Comparison of ENCODE assay signal across 15 cellular contexts in the genomic region with DNA sequence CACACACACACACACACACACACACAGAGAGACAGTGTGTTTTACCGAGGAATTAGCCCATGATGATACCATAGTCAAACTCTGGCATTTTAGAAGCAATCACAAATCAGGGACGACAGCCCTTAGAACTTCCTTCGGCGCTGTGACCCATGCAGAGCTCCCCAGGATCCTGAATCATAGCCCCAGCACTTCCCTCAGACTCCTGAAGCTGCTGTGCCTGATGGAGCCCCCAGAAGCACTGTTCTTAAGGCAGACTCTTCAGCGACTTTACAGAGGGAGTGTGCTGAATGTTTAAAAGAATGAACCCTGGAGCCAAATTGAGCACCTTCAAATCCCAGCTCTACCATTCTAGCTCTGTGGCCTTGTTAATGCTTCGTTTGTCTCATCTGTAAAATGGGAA.
A peak's percentile ranks its signal among the peaks of the same experiment; 100 is the strongest.
DNase-seq lines count a peak whose midpoint lies in the region; ATAC-seq, FAIRE-seq and TF ChIP-seq lines count a peak whose summit lies in the region.
"Had no signal": no experiment of that assay in that cellular context is flagged by ENCODE, and none has a peak within 500 bp of the region (broad histone marks: within the 10 kb centered on the region; RNA-seq: fewer than 3 reads in every experiment).

No MANE protein-coding gene starts in this region.

- H3K14ac ChIP-seq in H1 (ENCODE audit: insufficient read length): no peak overlapping the region
- H3K14ac ChIP-seq in trophoblast cell (ENCODE audit: low read length): no peak overlapping the region

- H3K23me2 ChIP-seq in H1 (ENCODE audit: low read depth, low read length): no peaks in the 10 kb centered on the region; the same call in 1 of the 2 replicates

- H3K4ac ChIP-seq in H1 (replicated peaks; ENCODE audit: insufficient read length, low read depth, low read length) (no peak overlapping the region), trophoblast cell (ENCODE audit: low read depth, low read length) (no peak overlapping the region)

- H3K27ac Mint-ChIP-seq in GM23338: no peak overlapping the region
- peak overlapping the region; percentile 5 to 47 (median 28) for H3K27ac Mint-ChIP-seq in nephron
- H3K27ac Mint-ChIP-seq: CD8-positive, alpha-beta memory T cell; HFFc6 had no signal

- H4K20me1 ChIP-seq in GM23338 (replicated peaks; ENCODE audit: insufficient read depth) (no peaks in the 10 kb centered on the region), H1 (replicated peaks in 1 of 2; ENCODE audit: control insufficient read depth in 1 of 2, insufficient read depth in 2 of 2, low read length in 2 of 2) (no peaks in the 10 kb centered on the region)
- H4K20me1 ChIP-seq: BLaER1 had no signal

- peaks cover 16% of the 10 kb centered on the region; the same call in 1 of the 2 replicates for H3K4me1 ChIP-seq in GM23338 (ENCODE audit: insufficient read depth)
- H3K4me1 ChIP-seq in H1 (replicated peaks in 1 of 4; ENCODE audit: control insufficient read depth in 3 of 4, insufficient read depth in 4 of 4, low read length in 3 of 4): peaks cover 0 to 5% (median 0%) of the 10 kb centered on the region in 4 experiments; a peak in 3 of 7 replicates
- H3K4me1 ChIP-seq in trophoblast cell (ENCODE audit: control insufficient read depth in 1 of 2, insufficient read depth in 2 of 2, low read length in 2 of 2): peaks cover 6 to 9% of the 10 kb centered on the region in 2 experiments
- H3K4me1 ChIP-seq in sigmoid colon: no peaks in the 10 kb centered on the region

- H4K5ac ChIP-seq in H1 (ENCODE audit: insufficient read length, low read depth, low read length): no peak overlapping the region

- no peak for TF ChIP-seq RAD21 in H1 (IDR thresholded peaks at IDR 0.05 in 1 of 2, conservative IDR thresholded peaks at IDR 0.05 in 1 of 2; ENCODE audit: low read depth in 2 of 2, low read length in 2 of 2)

- H2AK5ac ChIP-seq in H1 (ENCODE audit: low read depth, low read length) (no peak overlapping the region), trophoblast cell (ENCODE audit: low read length) (no peak overlapping the region)

- H2AFZ ChIP-seq in GM23338 (peak overlapping the region; percentile 83; the same call in 1 of the 2 replicates), H1 (ENCODE audit: low read length) (peak overlapping the region; percentile 70; the same call in 1 of the 2 replicates), trophoblast cell (ENCODE audit: insufficient read depth, low read length, poor library complexity) (no peak overlapping the region)

- H3K18ac ChIP-seq in H1 (ENCODE audit: extremely low read depth, low read length) (no peak overlapping the region), trophoblast cell (ENCODE audit: low read length) (no peak overlapping the region)

- H3K36me3 ChIP-seq in GM23338 (ENCODE audit: insufficient read depth) (no peaks in the 10 kb centered on the region), H1 (ENCODE audit: control insufficient read depth in 2 of 4, insufficient read depth in 4 of 4, low read length in 3 of 4) (no peaks in the 10 kb centered on the region), trophoblast cell (ENCODE audit: control insufficient read depth in 1 of 2, insufficient read depth in 2 of 2, low read length in 2 of 2) (no peaks in the 10 kb centered on the region), sigmoid colon (no peaks in the 10 kb centered on the region)
- H3K36me3 ChIP-seq: BLaER1 had no signal

- H2BK15ac ChIP-seq in H1 (ENCODE audit: low read length): no peak overlapping the region

- FAIRE-seq in H1 (lab: Jason Lieb, UNC): no peak
- FAIRE-seq: GM19239 had no signal

- H3K4me3 Mint-ChIP-seq in GM23338 (no peak overlapping the region), nephron (no peak overlapping the region)
- H3K4me3 Mint-ChIP-seq: CD8-positive, alpha-beta memory T cell; HFFc6 had no signal

- H3K9ac ChIP-seq in H1 (replicated peaks in 1 of 4; ENCODE audit: extremely low read depth in 1 of 4, low read depth in 3 of 4, low read length in 3 of 4) (no peak overlapping the region), trophoblast cell (ENCODE audit: low read length) (no peak overlapping the region)
- H3K9ac ChIP-seq: BLaER1 had no signal

- H3K79me2 ChIP-seq in GM23338 (replicated peaks; ENCODE audit: insufficient read depth) (no peaks in the 10 kb centered on the region), H1 (ENCODE audit: control insufficient read depth in 1 of 2, insufficient read depth in 2 of 2, low read length in 2 of 2) (no peaks in the 10 kb centered on the region), trophoblast cell (ENCODE audit: control insufficient read depth, insufficient read depth, low read length, poor library complexity) (no peaks in the 10 kb centered on the region)

- H4K8ac ChIP-seq in H1 (ENCODE audit: extremely low read depth, insufficient read depth, low read length) (no peak overlapping the region), trophoblast cell (ENCODE audit: low read depth, low read length) (no peak overlapping the region)

- H3K9me2 ChIP-seq in GM23338 (ENCODE audit: insufficient read depth): no peaks in the 10 kb centered on the region

- H3K9me3 Mint-ChIP-seq in GM23338 (no peaks in the 10 kb centered on the region), nephron (peaks cover 3% of the 10 kb centered on the region)
- H3K9me3 Mint-ChIP-seq: HFFc6 had no signal

- no peak overlapping the region for H3K23ac ChIP-seq in H1 (ENCODE audit: insufficient read length)
- no peak overlapping the region for H3K23ac ChIP-seq in trophoblast cell (ENCODE audit: low read length)

- H2BK20ac ChIP-seq in H1 (ENCODE audit: low read length): no peak overlapping the region

- H3K79me1 ChIP-seq in H1 (ENCODE audit: low read depth, low read length) (no peaks in the 10 kb centered on the region), trophoblast cell (ENCODE audit: low read length) (peaks cover 3% of the 10 kb centered on the region)

- H3K56ac ChIP-seq in H1 (replicated peaks; ENCODE audit: insufficient read length, low read depth, low read length): no peak overlapping the region

- POLR2A ChIA-PET in H1 (lab: Charles Lee; ENCODE audit: partially characterized antibody): interaction anchor here (1.4 kb wide), 1 partner anchor 15 kb away, joined by 3 read pairs; no protein-coding TSS in a partner anchor

- H3K9me3 ChIP-seq in H1 (ENCODE audit: insufficient read depth in 2 of 2, low read depth in 1 of 2, low read length in 1 of 2): no peaks in the 10 kb centered on the region
- H3K9me3 ChIP-seq in trophoblast cell (ENCODE audit: insufficient read depth, low read depth, low read length): no peaks in the 10 kb centered on the region
- H3K9me3 ChIP-seq in sigmoid colon: no peaks in the 10 kb centered on the region
- H3K9me3 ChIP-seq: BLaER1, Caco-2 had no signal

- peak; percentile 52; the same call in 2 of the 3 replicates for ATAC-seq in GM23338

- 0 out of 2 replicates have a peak overlapping the region, but pooled peaks have one; percentile 29 for H2BK12ac ChIP-seq in H1 (ENCODE audit: low read depth, low read length)
- H2BK12ac ChIP-seq in trophoblast cell (ENCODE audit: low read length): no peak overlapping the region

- no peaks in the 10 kb centered on the region for H3K27me3 Mint-ChIP-seq in GM23338 (ENCODE audit: insufficient read depth, low read depth, poor library complexity)
- peaks cover 5% of the 10 kb centered on the region for H3K27me3 Mint-ChIP-seq in nephron (ENCODE audit: low read depth)

- no peak for TF ChIP-seq CTCF in GM23338 (conservative IDR thresholded peaks at IDR 0.05; ENCODE audit: low read depth in 2 of 2)
- TF ChIP-seq CTCF in H1 (IDR thresholded peaks at IDR 0.05; ENCODE audit: control extremely low read depth in 1 of 3, insufficient read depth in 1 of 3, low read depth in 1 of 3, low read length in 3 of 3): no peak
- TF ChIP-seq CTCF in nephron (IDR thresholded peaks at IDR 0.05; ENCODE audit: unreplicated experiment in 3 of 3): no peak
- no peak for TF ChIP-seq CTCF in sigmoid colon (IDR thresholded peaks at IDR 0.05)

- H2BK120ac ChIP-seq in H1 (replicated peaks; ENCODE audit: low read depth, low read length): no peak overlapping the region
- no peak overlapping the region for H2BK120ac ChIP-seq in trophoblast cell (ENCODE audit: insufficient read depth, low read length, poor library complexity)

- intact Hi-C loops in sigmoid colon (cut with DNase I): no loop called here

- TF ChIP-seq POLR2A in H1 (IDR thresholded peaks at IDR 0.05; ENCODE audit: control extremely low read depth in 1 of 2, low read depth in 2 of 2, low read length in 2 of 2) (no peak), sigmoid colon (IDR thresholded peaks at IDR 0.05) (no peak)

- TF ChIP-seq EP300 in H1 (IDR thresholded peaks at IDR 0.05; ENCODE audit: borderline replicate concordance in 1 of 2, low read depth in 2 of 2, low read length in 2 of 2) (no peak), sigmoid colon (IDR thresholded peaks at IDR 0.05) (no peak)

- H4K91ac ChIP-seq in H1 (replicated peaks; ENCODE audit: insufficient read length, low read length) (no peak overlapping the region), trophoblast cell (ENCODE audit: low read depth, low read length) (no peak overlapping the region)

- CTCF ChIA-PET in H1 (lab: Charles Lee; ENCODE audit: partially characterized antibody): interaction anchor here (0.7 to 1.6 kb wide), 3 partner anchors 9 to 243 kb away, joined by 3 read pairs; no protein-coding TSS in a partner anchor

- H3K27me3 ChIP-seq in GM23338 (ENCODE audit: insufficient read depth) (no peaks in the 10 kb centered on the region), H1 (replicated peaks in 1 of 4; ENCODE audit: control insufficient read depth in 3 of 4, extremely low read depth in 1 of 4, insufficient read depth in 3 of 4, low read length in 3 of 4) (no peaks in the 10 kb centered on the region), trophoblast cell (ENCODE audit: insufficient read depth, low read length) (no peaks in the 10 kb centered on the region), sigmoid colon (no peaks in the 10 kb centered on the region)
- H3K27me3 ChIP-seq: BLaER1 had no signal

- no peaks in the 10 kb centered on the region for H3F3A ChIP-seq in GM23338 (replicated peaks; ENCODE audit: low read depth)

- H4K12ac ChIP-seq in trophoblast cell (ENCODE audit: low read depth, low read length): no peak overlapping the region

- no peak overlapping the region for H3K27ac ChIP-seq in GM23338 (ENCODE audit: low read depth)
- no peak overlapping the region for H3K27ac ChIP-seq in H1 (ENCODE audit: low read depth, low read length)
- no peak overlapping the region for H3K27ac ChIP-seq in trophoblast cell (ENCODE audit: low read depth, low read length)
- no peak overlapping the region for H3K27ac ChIP-seq in sigmoid colon
- H3K27ac ChIP-seq: 22Rv1, BLaER1 had no signal

- H2BK5ac ChIP-seq in H1 (ENCODE audit: low read depth, low read length) (no peak overlapping the region), trophoblast cell (ENCODE audit: low read depth, low read length, poor library complexity) (peak overlapping the region; percentile 44)

- H3K4me1 Mint-ChIP-seq in GM23338: peaks cover 15% of the 10 kb centered on the region; the same call in 2 of the 3 replicates
- peaks cover 14% of the 10 kb centered on the region for H3K4me1 Mint-ChIP-seq in nephron
- H3K4me1 Mint-ChIP-seq: CD8-positive, alpha-beta memory T cell had no signal

- H3K4me2 ChIP-seq in GM23338 (no peak overlapping the region), H1 (ENCODE audit: insufficient read depth in 1 of 2, low read depth in 2 of 2, low read length in 2 of 2) (no peak overlapping the region), trophoblast cell (ENCODE audit: low read length) (no peak overlapping the region)
- H3K4me2 ChIP-seq: BLaER1 had no signal

- DNase-seq in GM23338 (ENCODE audit: low spot score) (no peak), H1 (ENCODE audit: low read depth in 1 of 2, low spot score in 2 of 2) (no peak), trophoblast cell (no peak), sigmoid colon (no peak), anterior cingulate cortex (lab: John Stamatoyannopoulos, UW) (no peak), AML-193 (lab: John Stamatoyannopoulos, UW) (no peak)
- DNase-seq: Caco-2; CD8-positive, alpha-beta memory T cell; GF-D8; HCEC 1CT; HFFc6 had no signal

- H3K4me3 ChIP-seq in GM23338: no peak overlapping the region
- no peak overlapping the region for H3K4me3 ChIP-seq in H1 (ENCODE audit: extremely low read depth in 1 of 4, insufficient read depth in 2 of 4, low read depth in 3 of 4, low read length in 4 of 4)
- no peak overlapping the region for H3K4me3 ChIP-seq in trophoblast cell (ENCODE audit: low read depth, low read length)
- no peak overlapping the region for H3K4me3 ChIP-seq in sigmoid colon
- H3K4me3 ChIP-seq: BLaER1 had no signal

- WGBS in H1 (ENCODE audit: extremely low coverage in 1 of 2, insufficient coverage in 1 of 2, insufficient read length in 1 of 2, insufficient replicate concordance in 2 of 2, low coverage in 1 of 2, low lambda C conversion rate in 2 of 2, missing lambda C conversion rate in 1 of 2), 2 experiments: 80% methylated on average over 6 of the region's 6 CpGs; no CpG with 5 or more reads in 1 of the 2 experiments
- no CpG with 5 or more reads among the region's 6 CpGs for WGBS in trophoblast cell (ENCODE audit: extremely low coverage, insufficient coverage, insufficient read length)
- 84 to 86% methylated on average over 6 of the region's 6 CpGs for WGBS in sigmoid colon, 2 donors

- no peaks in the 10 kb centered on the region for H3K36me3 Mint-ChIP-seq in GM23338 (ENCODE audit: low read depth)
- no peaks in the 10 kb centered on the region for H3K36me3 Mint-ChIP-seq in nephron (ENCODE audit: low read depth)
- H3K36me3 Mint-ChIP-seq: CD8-positive, alpha-beta memory T cell had no signal
